In the genomic region with DNA sequence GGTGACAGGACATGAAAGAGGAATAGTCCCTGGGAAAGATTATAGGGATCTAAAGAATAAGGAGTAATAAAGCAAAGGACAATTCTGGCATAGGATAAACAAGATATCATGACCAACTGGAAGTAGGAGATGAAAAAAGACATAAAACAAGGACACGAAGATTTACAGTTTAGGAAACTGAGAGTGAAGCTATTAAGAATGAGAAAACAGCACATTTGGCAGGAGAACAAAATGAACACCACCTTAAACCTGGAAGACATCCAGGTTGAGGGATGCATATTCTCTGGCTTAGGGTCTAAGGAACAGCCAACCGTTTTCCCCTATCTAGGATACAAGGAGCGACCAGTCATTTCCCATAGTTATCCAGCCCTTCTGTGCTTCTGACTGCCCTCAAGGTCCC, we compare ENCODE assay signal across 8 cellular contexts. TPM values are rescaled to one million over a fixed set of nuclear protein-coding genes. Genes with fewer than 3 reads are reported as not detected.
A peak's percentile ranks its signal among the peaks of the same experiment; 100 is the strongest.
DNase-seq lines count a peak whose midpoint lies in the region; ATAC-seq and TF ChIP-seq lines count a peak whose summit lies in the region.

No MANE protein-coding gene starts in this region.

- H3K4me2 ChIP-seq in skeletal muscle satellite cell (ENCODE audit: low read length) = peak overlapping the region; percentile 85

- H3K4me1 ChIP-seq in HAP-1 (peaks cover 23% of the 10 kb centered on the region), skeletal muscle satellite cell (ENCODE audit: control insufficient read depth, insufficient read depth, low read length) (peaks cover 13% of the 10 kb centered on the region)

- H3K9me3 ChIP-seq in HAP-1 = no peaks in the 10 kb centered on the region
- no peaks in the 10 kb centered on the region for H3K9me3 ChIP-seq in skeletal muscle satellite cell (replicated peaks; ENCODE audit: low read length)

- in situ Hi-C loops in HAP-1 (cut with MboI; ENCODE audit: low sequenced_read_pairs) = no loop called here

- DNase-seq in HAP-1 (ENCODE audit: low spot score in 2 of 2) (no peak), fibroblast of pulmonary artery (ENCODE audit: low read depth) (peak; percentile 2), HK-2 (ENCODE audit: unreplicated experiment) (no peak), dedifferentiated amniotic fluid mesenchymal stem cell (ENCODE audit: extremely low spot score) (no peak)
- no peak for DNase-seq in activated CD4-positive, CD25-positive, alpha-beta regulatory T cell treated with anti-CD3 and anti-CD28 coated beads, Interleukin-2, amount 50 U/mL, for 72 hours

- TF ChIP-seq CTCF in VCaP (conservative IDR thresholded peaks at IDR 0.05) (no peak), fibroblast of pulmonary artery (IDR thresholded peaks at IDR 0.05; ENCODE audit: low read length, missing control alignments) (no peak)

- peak overlapping the region; percentile 90 for H3K4me3 ChIP-seq in HAP-1
- peak overlapping the region; percentile 95 for H3K4me3 ChIP-seq in fibroblast of pulmonary artery (replicated peaks; ENCODE audit: low read depth, low read length)
- H3K4me3 ChIP-seq in skeletal muscle satellite cell (ENCODE audit: low read length) = peak overlapping the region; percentile 87

- H3K36me3 ChIP-seq in HAP-1 (replicated peaks) (peaks cover 2% of the 10 kb centered on the region), skeletal muscle satellite cell (ENCODE audit: insufficient read depth, low read length) (peaks cover 5% of the 10 kb centered on the region)

- peak overlapping the region; percentile 95; the same call in 1 of the 2 replicates for H3K27ac ChIP-seq in VCaP

- no peak for ATAC-seq in HG02763 (IDR thresholded peaks at IDR 0.05; ENCODE audit: unreplicated experiment)

- H3K9ac ChIP-seq in skeletal muscle satellite cell (ENCODE audit: low read depth, low read length) = peak overlapping the region; percentile 99

- H3K27me3 ChIP-seq in HAP-1 (ENCODE audit: low read depth) (no peaks in the 10 kb centered on the region), skeletal muscle satellite cell (ENCODE audit: control insufficient read depth, insufficient read depth, low read length) (no peaks in the 10 kb centered on the region)

RNA-seq across cellular contexts. Expression of a gene that starts 1.9 kb away (rescaled TPM):
- total RNA-seq in skeletal muscle satellite cell (2012; rRNA removed) = 19.4 and 25.3 TPM in 2 replicates
